23 cellular contexts compared by ENCODE assay signal in genomic region chr9:95040106-95040505, GRCh38.
DNase-seq lines count a peak whose midpoint lies in the region; ATAC-seq, FAIRE-seq and TF ChIP-seq lines count a peak whose summit lies in the region.
"Had no signal": no experiment of that assay in that cellular context is flagged by ENCODE, and none has a peak within 500 bp of the region (broad histone marks: within the 10 kb centered on the region; RNA-seq: fewer than 3 reads in every experiment).

No MANE protein-coding gene starts in this region.

- no peak overlapping the region for H3K4me3 Mint-ChIP-seq in mesothelial cell of epicardium
- H3K4me3 Mint-ChIP-seq in activated naive CD4-positive, alpha-beta T cell treated with anti-CD3 and anti-CD28 coated beads for 36 hours = no peak overlapping the region
- H3K4me3 Mint-ChIP-seq: CD14-positive monocyte, nephron had no signal

- WGBS in esophagus muscularis mucosa = 56% methylated on average over 5 of the region's 5 CpGs
- 67 to 76% methylated on average over 5 of the region's 5 CpGs for WGBS in pancreas, 2 donors

- TF ChIP-seq CTCF in RWPE1 (conservative IDR thresholded peaks at IDR 0.05; ENCODE audit: low read depth) = no peak
- no peak for TF ChIP-seq CTCF in esophagus muscularis mucosa (IDR thresholded peaks at IDR 0.05)
- no peak for TF ChIP-seq CTCF in pancreas (IDR thresholded peaks at IDR 0.05)
- TF ChIP-seq CTCF in thoracic aorta (IDR thresholded peaks at IDR 0.05) = no peak
- TF ChIP-seq CTCF in mesothelial cell of epicardium (IDR thresholded peaks at IDR 0.05; ENCODE audit: unreplicated experiment) = no peak

- peaks cover 85 to 100% (median 98%) of the 10 kb centered on the region in 4 donors for H3K4me1 ChIP-seq in esophagus muscularis mucosa
- H3K4me1 ChIP-seq in pancreas = peaks cover 44 to 69% (median 63%) of the 10 kb centered on the region in 3 donors
- peaks cover 52 to 94% of the 10 kb centered on the region in 2 donors for H3K4me1 ChIP-seq in thoracic aorta (ENCODE audit: control insufficient read depth in 1 of 2, low read depth in 2 of 2)
- H3K4me1 ChIP-seq: breast epithelium had no signal

- CTCF ChIA-PET in RWPE1 (lab: Yijun Ruan, JAX) = interaction anchor here (0.6 to 0.8 kb wide), 2 partner anchors 257 to 268 kb away, joined by 4 read pairs; no protein-coding TSS in a partner anchor
- CTCF ChIA-PET in activated naive CD4-positive, alpha-beta T cell treated with anti-CD3 and anti-CD28 coated beads for 36 hours (lab: Charles Lee) = no interaction called here

- no peak for TF ChIP-seq EP300 in esophagus muscularis mucosa (IDR thresholded peaks at IDR 0.05)

- H3K4me3 ChIP-seq in esophagus muscularis mucosa (no peak overlapping the region), pancreas (no peak overlapping the region), thoracic aorta (no peak overlapping the region)
- H3K4me3 ChIP-seq: breast epithelium, GM12878, heart left ventricle, left lung had no signal

- DNase-seq in RWPE1 (ENCODE audit: low spot score) (no peak), esophagus muscularis mucosa (ENCODE audit: extremely low spot score) (no peak), pancreas (no peak), thoracic aorta (ENCODE audit: low spot score) (no peak), mesothelial cell of epicardium (ENCODE audit: low spot score in 2 of 2, unreplicated experiment in 2 of 2) (no peak), SIG-M5 (lab: John Stamatoyannopoulos, UW) (no peak), Kasumi-1 (lab: John Stamatoyannopoulos, UW) (no peak)
- DNase-seq in activated naive CD4-positive, alpha-beta T cell treated with anti-CD3 and anti-CD28 coated beads for 36 hours = no peak
- DNase-seq: activated gamma-delta T cell treated with Interleukin-2 at 50 U/mL for 16 hours; activated T-cell treated with anti-CD3 and anti-CD28 coated beads, Interleukin-2, amount 50 U/mL, for 1 hour; Calu3; dermis blood vessel endothelial cell; DND-41; H7; heart left ventricle; left lung; NCI-H1436 treated with DMSO at 0.1 percent for 48 hours; NCI-H2171 had no signal

- no peaks in the 10 kb centered on the region for H3K27me3 Mint-ChIP-seq in mesothelial cell of epicardium (ENCODE audit: low read depth)
- no peaks in the 10 kb centered on the region for H3K27me3 Mint-ChIP-seq in activated naive CD4-positive, alpha-beta T cell treated with anti-CD3 and anti-CD28 coated beads for 36 hours (ENCODE audit: low read depth)

- H3K36me3 ChIP-seq in esophagus muscularis mucosa (peaks cover 0 to 29% (median 20%) of the 10 kb centered on the region in 4 donors), pancreas (no peaks in the 10 kb centered on the region), thoracic aorta (peaks cover 4% of the 10 kb centered on the region)
- H3K36me3 ChIP-seq: breast epithelium had no signal

- no peak for FAIRE-seq in pancreas (lab: Jason Lieb, UNC)
- FAIRE-seq: GM12878 had no signal

- H3K9me3 Mint-ChIP-seq in mesothelial cell of epicardium = no peaks in the 10 kb centered on the region
- no peaks in the 10 kb centered on the region for H3K9me3 Mint-ChIP-seq in activated naive CD4-positive, alpha-beta T cell treated with anti-CD3 and anti-CD28 coated beads for 36 hours
- H3K9me3 Mint-ChIP-seq: nephron had no signal

- no peaks in the 10 kb centered on the region for H3K9me3 ChIP-seq in esophagus muscularis mucosa
- H3K9me3 ChIP-seq in pancreas = no peaks in the 10 kb centered on the region
- no peaks in the 10 kb centered on the region for H3K9me3 ChIP-seq in thoracic aorta
- H3K9me3 ChIP-seq: breast epithelium, heart left ventricle, left lung had no signal

- POLR2A ChIA-PET in RWPE1 (lab: Yijun Ruan, JAX; ENCODE audit: low non-redundant PET) = no interaction called here

- TF ChIP-seq POLR2A in esophagus muscularis mucosa (IDR thresholded peaks at IDR 0.05; ENCODE audit: low read depth) = no peak

- intact Hi-C loops in esophagus muscularis mucosa (cut with DNase I) (no loop called here), pancreas (cut with DNase I) (no loop called here)
- intact Hi-C loops in activated naive CD4-positive, alpha-beta T cell treated with anti-CD3 and anti-CD28 coated beads for 36 hours (cut with micrococcal nuclease) = no loop called here

- H3K4me1 Mint-ChIP-seq in mesothelial cell of epicardium = peaks cover 38% of the 10 kb centered on the region
- no peaks in the 10 kb centered on the region for H3K4me1 Mint-ChIP-seq in activated naive CD4-positive, alpha-beta T cell treated with anti-CD3 and anti-CD28 coated beads for 36 hours (ENCODE audit: low read depth)

- H3K27ac ChIP-seq in RWPE1 (peak overlapping the region; percentile 52), esophagus muscularis mucosa (replicated peaks in 1 of 4) (peak overlapping the region; percentile 31 to 65 (median 54)), pancreas (peak overlapping the region in 3 of 4 donors; percentile 34 to 89 (median 79)), thoracic aorta (peak overlapping the region; percentile 27 to 69)
- H3K27ac ChIP-seq: breast epithelium, left lung had no signal

- no peaks in the 10 kb centered on the region for H3K36me3 Mint-ChIP-seq in mesothelial cell of epicardium
- no peaks in the 10 kb centered on the region for H3K36me3 Mint-ChIP-seq in activated naive CD4-positive, alpha-beta T cell treated with anti-CD3 and anti-CD28 coated beads for 36 hours (ENCODE audit: low read depth)

- H3K27ac Mint-ChIP-seq in mesothelial cell of epicardium = no peak overlapping the region
- H3K27ac Mint-ChIP-seq in activated naive CD4-positive, alpha-beta T cell treated with anti-CD3 and anti-CD28 coated beads for 36 hours = no peak overlapping the region
- H3K27ac Mint-ChIP-seq: CD14-positive monocyte had no signal

- no peaks in the 10 kb centered on the region for H3K27me3 ChIP-seq in esophagus muscularis mucosa
- H3K27me3 ChIP-seq in pancreas = no peaks in the 10 kb centered on the region
- H3K27me3 ChIP-seq in thoracic aorta (replicated peaks; ENCODE audit: insufficient read depth) = no peaks in the 10 kb centered on the region
- H3K27me3 ChIP-seq: breast epithelium, heart left ventricle, left lung had no signal

- no peak for ATAC-seq in pancreas
- no peak for ATAC-seq in thoracic aorta (ENCODE audit: insufficient number of reproducible peaks, low FRiP score, low read depth)
- ATAC-seq: GM12878, heart left ventricle, left lung, sciatic nerve had no signal
